Comparison of ENCODE assay signal across 1 cellular context in the genomic region with DNA sequence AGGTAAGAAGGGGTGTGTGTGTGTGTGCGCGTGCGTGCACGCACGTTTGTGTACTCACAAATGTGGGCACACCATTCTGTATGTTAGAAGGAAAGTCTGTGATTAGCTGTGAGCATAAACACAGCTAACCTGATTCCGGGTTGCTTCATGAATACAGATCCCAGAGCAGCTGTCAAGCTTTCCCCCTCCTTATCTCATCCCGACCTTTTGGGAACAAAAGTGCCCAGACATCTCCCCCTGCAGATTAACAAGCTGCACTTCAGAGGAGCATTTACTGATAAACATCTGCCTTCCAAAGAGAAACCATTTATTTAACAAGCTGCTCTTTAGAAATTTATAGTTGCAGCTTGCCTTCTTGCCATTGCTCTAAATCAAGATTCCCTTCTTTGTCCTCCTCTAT.
A peak's percentile ranks its signal among the peaks of the same experiment; 100 is the strongest.
TF ChIP-seq lines count a peak whose summit lies in the region.

No MANE protein-coding gene starts in this region.

TF ChIP-seq in SK-N-SH treated with all-trans-retinoic acid at 6 μM for 48 hours, 23 proteins besides CTCF, POLR2A, EP300 and RAD21 (continued from another document):
- TF ChIP-seq, protein P1, sequence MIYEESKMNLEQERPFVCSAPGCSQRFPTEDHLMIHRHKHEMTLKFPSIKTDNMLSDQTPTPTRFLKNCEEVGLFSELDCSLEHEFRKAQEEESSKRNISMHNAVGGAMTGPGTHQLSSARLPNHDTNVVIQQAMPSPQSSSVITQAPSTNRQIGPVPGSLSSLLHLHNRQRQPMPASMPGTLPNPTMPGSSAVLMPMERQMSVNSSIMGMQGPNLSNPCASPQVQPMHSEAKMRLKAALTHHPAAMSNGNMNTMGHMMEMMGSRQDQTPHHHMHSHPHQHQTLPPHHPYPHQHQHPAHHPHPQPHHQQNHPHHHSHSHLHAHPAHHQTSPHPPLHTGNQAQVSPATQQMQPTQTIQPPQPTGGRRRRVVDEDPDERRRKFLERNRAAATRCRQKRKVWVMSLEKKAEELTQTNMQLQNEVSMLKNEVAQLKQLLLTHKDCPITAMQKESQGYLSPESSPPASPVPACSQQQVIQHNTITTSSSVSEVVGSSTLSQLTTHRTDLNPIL (CRISPR knock-in tag; IDR thresholded peaks at IDR 0.05; ENCODE audit: low read depth), result no peak
- TF ChIP-seq RARB (CRISPR knock-in tag; IDR thresholded peaks at IDR 0.05) (no peak), ZFP3 (CRISPR knock-in tag; IDR thresholded peaks at IDR 0.05) (no peak), PPARA (CRISPR knock-in tag; IDR thresholded peaks at IDR 0.05; ENCODE audit: borderline replicate concordance) (no peak), ZNF565 (CRISPR knock-in tag; conservative IDR thresholded peaks at IDR 0.05; ENCODE audit: low read depth) (no peak), ZNF8 (CRISPR knock-in tag; IDR thresholded peaks at IDR 0.05) (no peak), SNAI2 (CRISPR knock-in tag; IDR thresholded peaks at IDR 0.05) (no peak), BACH2 (CRISPR knock-in tag; IDR thresholded peaks at IDR 0.05; ENCODE audit: borderline replicate concordance) (no peak), TOX (CRISPR knock-in tag; IDR thresholded peaks at IDR 0.05; ENCODE audit: borderline replicate concordance) (no peak), ESRRG (CRISPR knock-in tag; IDR thresholded peaks at IDR 0.05) (no peak), ARNTL (CRISPR knock-in tag; IDR thresholded peaks at IDR 0.05; ENCODE audit: borderline replicate concordance, low read depth) (no peak), CSDC2 (CRISPR knock-in tag; IDR thresholded peaks at IDR 0.05) (no peak), ISL1 (CRISPR knock-in tag; IDR thresholded peaks at IDR 0.05) (peak; percentile 63)
- TF ChIP-seq, protein P2, sequence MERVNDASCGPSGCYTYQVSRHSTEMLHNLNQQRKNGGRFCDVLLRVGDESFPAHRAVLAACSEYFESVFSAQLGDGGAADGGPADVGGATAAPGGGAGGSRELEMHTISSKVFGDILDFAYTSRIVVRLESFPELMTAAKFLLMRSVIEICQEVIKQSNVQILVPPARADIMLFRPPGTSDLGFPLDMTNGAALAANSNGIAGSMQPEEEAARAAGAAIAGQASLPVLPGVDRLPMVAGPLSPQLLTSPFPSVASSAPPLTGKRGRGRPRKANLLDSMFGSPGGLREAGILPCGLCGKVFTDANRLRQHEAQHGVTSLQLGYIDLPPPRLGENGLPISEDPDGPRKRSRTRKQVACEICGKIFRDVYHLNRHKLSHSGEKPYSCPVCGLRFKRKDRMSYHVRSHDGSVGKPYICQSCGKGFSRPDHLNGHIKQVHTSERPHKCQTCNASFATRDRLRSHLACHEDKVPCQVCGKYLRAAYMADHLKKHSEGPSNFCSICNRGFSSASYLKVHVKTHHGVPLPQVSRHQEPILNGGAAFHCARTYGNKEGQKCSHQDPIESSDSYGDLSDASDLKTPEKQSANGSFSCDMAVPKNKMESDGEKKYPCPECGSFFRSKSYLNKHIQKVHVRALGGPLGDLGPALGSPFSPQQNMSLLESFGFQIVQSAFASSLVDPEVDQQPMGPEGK (CRISPR knock-in tag; IDR thresholded peaks at IDR 0.05; ENCODE audit: borderline replicate concordance), result no peak
